10 cellular contexts compared by ENCODE assay signal in genomic region chr11:4957396-4957795, GRCh38. TPM values are rescaled to one million over a fixed set of nuclear protein-coding genes. Genes with fewer than 3 reads are reported as not detected.
"Had no signal": no experiment of that assay in that cellular context is flagged by ENCODE, and none has a peak within 500 bp of the region (broad histone marks: within the 10 kb centered on the region; RNA-seq: fewer than 3 reads in every experiment).

No MANE protein-coding gene starts in this region.

- H3K27ac ChIP-seq: HL-60 had no signal

- H3K4me3 ChIP-seq: K562 had no signal

- H3K4me3 Mint-ChIP-seq: IgD-negative memory B cell had no signal

- FAIRE-seq: HepG2, HTR-8/SVneo, K562 had no signal

- H3K4me1 Mint-ChIP-seq: IgD-negative memory B cell had no signal

- H3K27me3 Mint-ChIP-seq: IgD-negative memory B cell had no signal

- ATAC-seq: HepG2, K562 had no signal

- DNase-seq: IMR-90, KBM-7, KG1 had no signal

- H3K36me3 Mint-ChIP-seq: IgD-negative memory B cell had no signal

- H3K27ac Mint-ChIP-seq: IgD-negative memory B cell had no signal

RNA-seq across cellular contexts. Expression of gene OR51A2, which starts 1.9 kb away (rescaled TPM):
- total RNA-seq: HepG2, HT-29, HT1080, IMR-90, K562 had no signal
- polyA plus RNA-seq: HepG2, IgD-negative memory B cell, IMR-90, K562 had no signal

RNA-seq across cellular contexts. Expression of gene OR51A4, which starts 10.0 kb away (rescaled TPM):
- total RNA-seq: HepG2, HT-29, HT1080, IMR-90, K562 had no signal
- polyA plus RNA-seq: HepG2, IgD-negative memory B cell, IMR-90, K562 had no signal

RNA-seq across cellular contexts. Expression of gene OR51G1, which starts 33.3 kb away (rescaled TPM):
- total RNA-seq: HepG2, HT-29, HT1080, IMR-90, K562 had no signal
- polyA plus RNA-seq: HepG2, IgD-negative memory B cell, IMR-90, K562 had no signal

RNA-seq across cellular contexts. Expression of gene OR51L1, which starts 37.3 kb away (rescaled TPM):
- total RNA-seq: HepG2, HT-29, HT1080, IMR-90, K562 had no signal
- polyA plus RNA-seq: HepG2, IgD-negative memory B cell, IMR-90, K562 had no signal

RNA-seq across cellular contexts. Expression of gene OR51G2, which starts 38.2 kb away (rescaled TPM):
- total RNA-seq: HepG2, HT1080, IMR-90, K562 had no signal
- polyA plus RNA-seq: HepG2, IgD-negative memory B cell, IMR-90, K562 had no signal
